In genomic region chr11:66337103-66337899, GRCh38 we compare ENCODE assay signal across 9 cellular contexts. TPM values are rescaled to one million over a fixed set of nuclear protein-coding genes. Genes with fewer than 3 reads are reported as not detected.
A peak's percentile ranks its signal among the peaks of the same experiment; 100 is the strongest.
DNase-seq lines count a peak whose midpoint lies in the region; ATAC-seq, FAIRE-seq and TF ChIP-seq lines count a peak whose summit lies in the region.
"Had no signal": no experiment of that assay in that cellular context is flagged by ENCODE, and none has a peak within 500 bp of the region (broad histone marks: within the 10 kb centered on the region; RNA-seq: fewer than 3 reads in every experiment).

No MANE protein-coding gene starts in this region.

- CTCF ChIA-PET in HCT116 (lab: Charles Lee): interaction anchor here (0.7 to 2.3 kb wide), 2 partner anchors 25 to 51 kb away, joined by 3 to 11 read pairs; no protein-coding TSS in a partner anchor

- RAD21 ChIA-PET in HCT116 (lab: Charles Lee; ENCODE audit: low non-redundant PET in 1 of 2, low total read pairs in 2 of 2, uncharacterized antibody in 2 of 2, unreplicated experiment in 2 of 2): no interaction called here

- BruUV-seq in HCT116 (replicated peaks; lab: Mats Ljungman, UMichigan): no TSS peak

- TF ChIP-seq RAD21 in HCT116 (IDR thresholded peaks at IDR 0.05; ENCODE audit: low read depth): no peak

- peaks cover 16% of the 10 kb centered on the region; the same call in 1 of the 2 replicates for H3K79me2 ChIP-seq in HCT116 (ENCODE audit: insufficient read depth, low read length)

- ATAC-seq in HCT116 (no peak), GM18498 (IDR thresholded peaks at IDR 0.05; ENCODE audit: unreplicated experiment) (no peak)

- TF ChIP-seq CTCF in HCT116 (IDR thresholded peaks at IDR 0.05 in 2 of 3, conservative IDR thresholded peaks at IDR 0.05 in 1 of 3; ENCODE audit: borderline replicate concordance in 1 of 3, insufficient read depth in 1 of 3, low read depth in 2 of 3, low read length in 2 of 3): no peak
- TF ChIP-seq CTCF in sigmoid colon (IDR thresholded peaks at IDR 0.05): no peak
- TF ChIP-seq CTCF in D721Med (IDR thresholded peaks at IDR 0.05; ENCODE audit: insufficient read depth, missing control alignments): no peak

- 37 to 46% methylated on average over 18 of the region's 18 CpGs for WGBS in esophagus, 2 donors
- WGBS in sigmoid colon, 2 donors: 64 to 70% methylated on average over 18 of the region's 18 CpGs

- H3K27me3 ChIP-seq in HCT116 (ENCODE audit: insufficient read depth, low read length) (no peaks in the 10 kb centered on the region), SJSA1 (replicated peaks) (no peaks in the 10 kb centered on the region), esophagus (ENCODE audit: control insufficient read depth in 1 of 2, insufficient read depth in 2 of 2, low read length in 2 of 2) (no peaks in the 10 kb centered on the region), sigmoid colon (no peaks in the 10 kb centered on the region)

- POLR2A ChIA-PET in HCT116 (lab: Charles Lee): no interaction called here

- no peak for FAIRE-seq in D721Med (lab: Jason Lieb, UNC)

- no peaks in the 10 kb centered on the region for H4K20me1 ChIP-seq in HCT116 (ENCODE audit: insufficient read depth)

- no peak overlapping the region for H2AFZ ChIP-seq in HCT116 (ENCODE audit: low read depth, low read length, poor library complexity, severe bottlenecking)

- DNase-seq in HCT116 (ENCODE audit: low read depth, low spot score) (no peak), SJSA1 (ENCODE audit: low read depth in 1 of 2, low spot score in 2 of 2) (peak in 1 of 2 experiments; percentile 57), sigmoid colon (peak; percentile 64), D721Med (ENCODE audit: insufficient read length, low spot score) (no peak), anterior cingulate cortex (lab: John Stamatoyannopoulos, UW) (no peak), NCI-H2107 treated with DMSO at 0.1 percent for 48 hours (lab: John Stamatoyannopoulos, UW; ENCODE audit: unreplicated experiment) (no peak)
- DNase-seq: KG1 had no signal

- H3K9ac ChIP-seq in HCT116 (ENCODE audit: low read length): peak overlapping the region; percentile 95

- TF ChIP-seq POLR2A in HCT116 (IDR thresholded peaks at IDR 0.05; ENCODE audit: borderline replicate concordance, extremely low read depth, insufficient read depth, insufficient read length): no peak
- no peak for TF ChIP-seq POLR2A in sigmoid colon (IDR thresholded peaks at IDR 0.05)

- peak overlapping the region in 1 of 2 experiments; percentile 70; a peak in 1 of 4 replicates for H3K4me3 ChIP-seq in HCT116 (replicated peaks in 1 of 2; ENCODE audit: low read depth in 1 of 2, low read length in 2 of 2)
- no peak overlapping the region for H3K4me3 ChIP-seq in SJSA1
- H3K4me3 ChIP-seq in esophagus (ENCODE audit: low read depth in 1 of 2, low read length in 2 of 2): no peak overlapping the region
- H3K4me3 ChIP-seq in sigmoid colon: no peak overlapping the region

- H3K4me2 ChIP-seq in HCT116 (ENCODE audit: low read length): peak overlapping the region; percentile 95

- H3K36me3 ChIP-seq in HCT116 (ENCODE audit: control insufficient read depth in 1 of 2, insufficient read depth in 2 of 2, low read length in 2 of 2): peaks cover 14 to 20% of the 10 kb centered on the region in 2 experiments; a peak in 3 of 4 replicates
- H3K36me3 ChIP-seq in SJSA1: peaks cover 93% of the 10 kb centered on the region
- H3K36me3 ChIP-seq in esophagus (ENCODE audit: control insufficient read depth in 2 of 2, insufficient read depth in 2 of 2, low read length in 1 of 2): peaks cover 0 to 49% of the 10 kb centered on the region in 2 donors
- peaks cover 10 to 69% (median 33%) of the 10 kb centered on the region in 4 donors for H3K36me3 ChIP-seq in sigmoid colon

- intact Hi-C loops in HCT116 (cut with micrococcal nuclease) (loop anchor here (2.0 kb wide), 1 partner anchor 114 kb away; no protein-coding TSS in a partner anchor), sigmoid colon (cut with DNase I) (no loop called here)

- H3K9me3 ChIP-seq in HCT116 (ENCODE audit: control insufficient read depth in 1 of 2, insufficient read depth in 1 of 2, low read depth in 1 of 2, low read length in 2 of 2) (no peaks in the 10 kb centered on the region), SJSA1 (replicated peaks) (no peaks in the 10 kb centered on the region), esophagus (ENCODE audit: control insufficient read depth in 2 of 2, insufficient read depth in 1 of 2, low read depth in 1 of 2, low read length in 1 of 2) (no peaks in the 10 kb centered on the region), sigmoid colon (no peaks in the 10 kb centered on the region)

- TF ChIP-seq EP300 in sigmoid colon (IDR thresholded peaks at IDR 0.05): no peak

- H3K9me2 ChIP-seq in HCT116 (ENCODE audit: insufficient read depth): no peaks in the 10 kb centered on the region

- H3K27ac ChIP-seq in HCT116 (ENCODE audit: low read depth, low read length): peak overlapping the region; percentile 89
- H3K27ac ChIP-seq in SJSA1: peak overlapping the region; percentile 90
- H3K27ac ChIP-seq in esophagus (ENCODE audit: low read depth in 2 of 2, low read length in 1 of 2): peak overlapping the region; percentile 77 to 87
- peak overlapping the region in 1 of 4 donors; percentile 66 for H3K27ac ChIP-seq in sigmoid colon

- H3K4me1 ChIP-seq in HCT116 (ENCODE audit: control insufficient read depth in 1 of 2, insufficient read depth in 2 of 2, low read length in 2 of 2): peaks cover 16 to 36% of the 10 kb centered on the region in 2 experiments
- peaks cover 37% of the 10 kb centered on the region for H3K4me1 ChIP-seq in SJSA1 (replicated peaks)
- H3K4me1 ChIP-seq in esophagus (ENCODE audit: control insufficient read depth in 2 of 2, insufficient read depth in 2 of 2, low read length in 1 of 2): peaks cover 8 to 47% of the 10 kb centered on the region in 2 donors
- H3K4me1 ChIP-seq in sigmoid colon: peaks cover 0 to 29% (median 25%) of the 10 kb centered on the region in 4 donors

TF ChIP-seq in HCT116, 20 proteins besides CTCF, POLR2A, EP300 and RAD21 (continues in another document):
- no peak for TF ChIP-seq FOSL1 (IDR thresholded peaks at IDR 0.05; ENCODE audit: low read depth)
- no peak for TF ChIP-seq YY1 (IDR thresholded peaks at IDR 0.05; ENCODE audit: extremely low read depth, insufficient replicate concordance, low read depth, low read length)
- no peak for TF ChIP-seq SIN3A (IDR thresholded peaks at IDR 0.05; ENCODE audit: low read depth)
- no peak for TF ChIP-seq ELF1 (IDR thresholded peaks at IDR 0.05; ENCODE audit: borderline replicate concordance, low read depth)
- TF ChIP-seq, protein P1, sequence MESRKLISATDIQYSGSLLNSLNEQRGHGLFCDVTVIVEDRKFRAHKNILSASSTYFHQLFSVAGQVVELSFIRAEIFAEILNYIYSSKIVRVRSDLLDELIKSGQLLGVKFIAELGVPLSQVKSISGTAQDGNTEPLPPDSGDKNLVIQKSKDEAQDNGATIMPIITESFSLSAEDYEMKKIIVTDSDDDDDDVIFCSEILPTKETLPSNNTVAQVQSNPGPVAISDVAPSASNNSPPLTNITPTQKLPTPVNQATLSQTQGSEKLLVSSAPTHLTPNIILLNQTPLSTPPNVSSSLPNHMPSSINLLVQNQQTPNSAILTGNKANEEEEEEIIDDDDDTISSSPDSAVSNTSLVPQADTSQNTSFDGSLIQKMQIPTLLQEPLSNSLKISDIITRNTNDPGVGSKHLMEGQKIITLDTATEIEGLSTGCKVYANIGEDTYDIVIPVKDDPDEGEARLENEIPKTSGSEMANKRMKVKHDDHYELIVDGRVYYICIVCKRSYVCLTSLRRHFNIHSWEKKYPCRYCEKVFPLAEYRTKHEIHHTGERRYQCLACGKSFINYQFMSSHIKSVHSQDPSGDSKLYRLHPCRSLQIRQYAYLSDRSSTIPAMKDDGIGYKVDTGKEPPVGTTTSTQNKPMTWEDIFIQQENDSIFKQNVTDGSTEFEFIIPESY (IDR thresholded peaks at IDR 0.05; ENCODE audit: extremely low read depth, insufficient replicate concordance, low read length): no peak
- no peak for TF ChIP-seq ZFX (IDR thresholded peaks at IDR 0.05)
- no peak for TF ChIP-seq EGR1 (IDR thresholded peaks at IDR 0.05; ENCODE audit: low read depth)
- no peak for TF ChIP-seq ZNF274 (IDR thresholded peaks at IDR 0.05; ENCODE audit: low read depth, low read length)

RNA-seq across cellular contexts. Expression of gene RIN1, which starts 1.1 kb away (rescaled TPM):
- total RNA-seq in HCT116 (2021; ENCODE audit: unreplicated experiment) (38.7 TPM), sigmoid colon (1 to 10 TPM in 3 of 4 donors, under 1 TPM in 1; 0.68 to 6.1 (median 2.4) TPM)
- polyA plus RNA-seq in HCT116 (2012): 39.8 and 41.0 TPM in 2 replicates
- total RNA-seq in SJSA1 (2014; rRNA removed; shearing (Covaris generic)): 44.9 and 58.0 TPM in 2 replicates
- polyA plus RNA-seq in esophagus (10 to 100 TPM; 18.1 to 27.3 TPM), sigmoid colon (10 to 100 TPM in 1 of 3 donors, 1 to 10 TPM in 2; 2.4 to 10.2 (median 3.2) TPM)

RNA-seq across cellular contexts. Expression of gene BRMS1, which starts 7.6 kb away (rescaled TPM):
- total RNA-seq in HCT116 (2021; ENCODE audit: unreplicated experiment) (42.1 TPM), sigmoid colon (10 to 100 TPM; 20.2 to 36.2 (median 24.9) TPM)
- 32.8 and 37.7 TPM in 2 replicates for polyA plus RNA-seq in HCT116 (2012)
- total RNA-seq in SJSA1 (2014; rRNA removed; shearing (Covaris generic)): 170 and 189 TPM in 2 replicates
- polyA plus RNA-seq in esophagus (10 to 100 TPM; 44.1 to 49.9 TPM), sigmoid colon (10 to 100 TPM; 65.4 to 81.8 (median 72.1) TPM)

RNA-seq across cellular contexts. Expression of gene B4GAT1, which starts 10.1 kb away (rescaled TPM):
- total RNA-seq in HCT116 (2021; ENCODE audit: unreplicated experiment): 6.7 TPM
- 4.6 and 6.1 TPM in 2 replicates for polyA plus RNA-seq in HCT116 (2012)
- total RNA-seq in SJSA1 (2014; rRNA removed; shearing (Covaris generic)): 44.1 and 46.5 TPM in 2 replicates
- polyA plus RNA-seq in esophagus: 1 to 10 TPM; 4.9 to 7.0 TPM
- total RNA-seq in sigmoid colon: 10 to 100 TPM; 41.4 to 43.5 (median 43.1) TPM
- polyA plus RNA-seq in sigmoid colon: 10 to 100 TPM in 1 of 3 donors, 1 to 10 TPM in 2; 4.2 to 17.4 (median 4.8) TPM

RNA-seq across cellular contexts. Expression of gene CD248, which starts 20.5 kb away (rescaled TPM):
- total RNA-seq in HCT116 (2021; ENCODE audit: unreplicated experiment): 0.32 TPM
- not detected in 2 replicates for polyA plus RNA-seq in HCT116 (2012)
- 576 and 629 TPM in 2 replicates for total RNA-seq in SJSA1 (2014; rRNA removed; shearing (Covaris generic))
- polyA plus RNA-seq in esophagus: 1 to 10 TPM; 1.4 to 3.3 TPM
- total RNA-seq in sigmoid colon: 10 to 100 TPM in 2 of 4 donors, 1 to 10 TPM in 2; 5.8 to 26.3 (median 13.0) TPM
- polyA plus RNA-seq in sigmoid colon: 10 to 100 TPM in 1 of 3 donors, 1 to 10 TPM in 2; 1.2 to 13.7 (median 3.0) TPM

RNA-seq across cellular contexts. Expression of gene SLC29A2, which starts 34.3 kb away (rescaled TPM):
- total RNA-seq in HCT116 (2021; ENCODE audit: unreplicated experiment) (39.7 TPM), sigmoid colon (under 1 TPM; 0.41 to 0.99 (median 0.63) TPM)
- 24.1 and 26.8 TPM in 2 replicates for polyA plus RNA-seq in HCT116 (2012)
- total RNA-seq in SJSA1 (2014; rRNA removed; shearing (Covaris generic)): not detected in 2 replicates
- polyA plus RNA-seq in esophagus (1 to 10 TPM; 4.7 to 7.8 TPM), sigmoid colon (10 to 100 TPM in 1 of 3 donors, 1 to 10 TPM in 2; 2.4 to 28.0 (median 2.5) TPM)
